ENCODE assay signal across 2 cellular contexts in genomic region chr11:1772270-1773130, GRCh38.
A peak's percentile ranks its signal among the peaks of the same experiment; 100 is the strongest.
TF ChIP-seq lines count a peak whose summit lies in the region.

No MANE protein-coding gene starts in this region.

TF ChIP-seq in A549, 52 proteins besides CTCF, POLR2A, EP300 and RAD21:
- no peak for TF ChIP-seq HEYL (CRISPR knock-in tag; IDR thresholded peaks at IDR 0.05)
- no peak for TF ChIP-seq POLR2AphosphoS2 (conservative IDR thresholded peaks at IDR 0.05; ENCODE audit: low read length)
- TF ChIP-seq USF2 (IDR thresholded peaks at IDR 0.05), result no peak
- peak; percentile 62 for TF ChIP-seq MAX (IDR thresholded peaks at IDR 0.05)
- peak; percentile 99 for TF ChIP-seq MAFK (IDR thresholded peaks at IDR 0.05; ENCODE audit: partially characterized antibody)
- no peak for TF ChIP-seq RNF2 (IDR thresholded peaks at IDR 0.05; ENCODE audit: borderline replicate concordance, low read depth)
- TF ChIP-seq FOSL2 (IDR thresholded peaks at IDR 0.05), result peak; percentile 62
- TF ChIP-seq FOSL2 (CRISPR knock-in tag; IDR thresholded peaks at IDR 0.05), result peak; percentile 98
- no peak for TF ChIP-seq NPAS2 (CRISPR knock-in tag; IDR thresholded peaks at IDR 0.05; ENCODE audit: borderline replicate concordance)
- TF ChIP-seq GATA3 (IDR thresholded peaks at IDR 0.05; ENCODE audit: borderline replicate concordance), result peak; percentile 34; the same call in 1 of the 2 replicates
- peak in 1 of 2 experiments; percentile 68; a peak in 3 of 5 replicates for TF ChIP-seq JUN (IDR thresholded peaks at IDR 0.05)
- 0 out of 2 replicates have a peak, but pooled peaks have one; percentile 18 for TF ChIP-seq HOXB13 (CRISPR knock-in tag; IDR thresholded peaks at IDR 0.05; ENCODE audit: low read depth)
- peak; percentile 84; the same call in 1 of the 2 replicates for TF ChIP-seq MAZ (IDR thresholded peaks at IDR 0.05; ENCODE audit: borderline replicate concordance, low read depth, low read length)
- peak; percentile 53 for TF ChIP-seq JUNB (IDR thresholded peaks at IDR 0.05)
- TF ChIP-seq E2F6 (IDR thresholded peaks at IDR 0.05; ENCODE audit: borderline replicate concordance, low read depth), result 0 out of 2 replicates have a peak, but pooled peaks have one; percentile 34
- TF ChIP-seq KDM5A (IDR thresholded peaks at IDR 0.05), result no peak
- TF ChIP-seq NFE2L2 (conservative IDR thresholded peaks at IDR 0.05; ENCODE audit: low read length), result peak; percentile 93
- TF ChIP-seq MYC (IDR thresholded peaks at IDR 0.05; ENCODE audit: borderline replicate concordance, low read length), result 0 out of 2 replicates have a peak, but pooled peaks have one; percentile 26

TF ChIP-seq in GM12878, 131 proteins besides CTCF, POLR2A, EP300 and RAD21:
- TF ChIP-seq TCF12 (IDR thresholded peaks at IDR 0.05; ENCODE audit: low read depth, low read length), result no peak
- TF ChIP-seq SREBF2 (IDR thresholded peaks at IDR 0.05; ENCODE audit: low read length), result no peak
- TF ChIP-seq SRF (IDR thresholded peaks at IDR 0.05; ENCODE audit: low read depth in 2 of 2, low read length in 2 of 2), result 0 out of 4 replicates have a peak, but pooled peaks of 1 of the 2 experiments have one; percentile 9
- no peak for TF ChIP-seq PBX3 (IDR thresholded peaks at IDR 0.05; ENCODE audit: insufficient replicate concordance, low read depth, low read length)
- TF ChIP-seq IKZF2 (IDR thresholded peaks at IDR 0.05), result 0 out of 4 replicates have a peak, but pooled peaks of 1 of the 2 experiments have one; percentile 10
- no peak for TF ChIP-seq LARP7 (IDR thresholded peaks at IDR 0.05)
- TF ChIP-seq CBX5 (IDR thresholded peaks at IDR 0.05; ENCODE audit: low read depth), result no peak
- peak; percentile 99 for TF ChIP-seq BACH1 (IDR thresholded peaks at IDR 0.05; ENCODE audit: borderline replicate concordance)
- TF ChIP-seq POLR2AphosphoS2 (IDR thresholded peaks at IDR 0.05; ENCODE audit: low read depth, low read length), result no peak
- TF ChIP-seq RUNX3 (IDR thresholded peaks at IDR 0.05; ENCODE audit: low read length), result no peak
- TF ChIP-seq RB1 (IDR thresholded peaks at IDR 0.05; ENCODE audit: borderline replicate concordance), result no peak
- TF ChIP-seq, protein P1, sequence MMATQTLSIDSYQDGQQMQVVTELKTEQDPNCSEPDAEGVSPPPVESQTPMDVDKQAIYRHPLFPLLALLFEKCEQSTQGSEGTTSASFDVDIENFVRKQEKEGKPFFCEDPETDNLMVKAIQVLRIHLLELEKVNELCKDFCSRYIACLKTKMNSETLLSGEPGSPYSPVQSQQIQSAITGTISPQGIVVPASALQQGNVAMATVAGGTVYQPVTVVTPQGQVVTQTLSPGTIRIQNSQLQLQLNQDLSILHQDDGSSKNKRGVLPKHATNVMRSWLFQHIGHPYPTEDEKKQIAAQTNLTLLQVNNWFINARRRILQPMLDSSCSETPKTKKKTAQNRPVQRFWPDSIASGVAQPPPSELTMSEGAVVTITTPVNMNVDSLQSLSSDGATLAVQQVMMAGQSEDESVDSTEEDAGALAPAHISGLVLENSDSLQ (IDR thresholded peaks at IDR 0.05), result no peak
- TF ChIP-seq DPF2 (IDR thresholded peaks at IDR 0.05), result no peak
- no peak for TF ChIP-seq JUNB (IDR thresholded peaks at IDR 0.05)
